ENCODE assay signal across 15 cellular contexts in genomic region chr12:31750747-31751039, GRCh38. TPM values are rescaled to one million over a fixed set of nuclear protein-coding genes. Genes with fewer than 3 reads are reported as not detected.
A peak's percentile ranks its signal among the peaks of the same experiment; 100 is the strongest.
DNase-seq lines count a peak whose midpoint lies in the region; ATAC-seq and TF ChIP-seq lines count a peak whose summit lies in the region.
"Had no signal": no experiment of that assay in that cellular context is flagged by ENCODE, and none has a peak within 500 bp of the region (broad histone marks: within the 10 kb centered on the region; RNA-seq: fewer than 3 reads in every experiment).

No MANE protein-coding gene starts in this region.

- no peak overlapping the region for H3K4me3 Mint-ChIP-seq in WTC11
- H3K4me3 Mint-ChIP-seq: effector memory CD8-positive, alpha-beta T cell had no signal

- no peak overlapping the region for H3K14ac ChIP-seq in mesenchymal stem cell (ENCODE audit: low read length in 2 of 2)

- no peaks in the 10 kb centered on the region for H3K9me2 ChIP-seq in MM.1S (replicated peaks; ENCODE audit: insufficient read depth, low read length)

- no peaks in the 10 kb centered on the region for H3K79me1 ChIP-seq in mesenchymal stem cell (replicated peaks; ENCODE audit: low read length, poor library complexity, severe bottlenecking)

- no peak overlapping the region for H3K4ac ChIP-seq in mesenchymal stem cell (ENCODE audit: low read depth in 1 of 2, low read length in 2 of 2)

- H3F3A ChIP-seq in MM.1S (ENCODE audit: insufficient read depth, low read length) = peaks cover 27% of the 10 kb centered on the region

- 54% methylated on average over 2 of the region's 2 CpGs for WGBS in mesenchymal stem cell
- WGBS in right lobe of liver (ENCODE audit: insufficient coverage, low coverage, low lambda C conversion rate, missing lambda C conversion rate) = 50% methylated on average over 2 of the region's 2 CpGs

- DNase-seq in AG04450 (ENCODE audit: low read depth, low spot score) (no peak), GM12864 (ENCODE audit: low read depth) (no peak), WTC11 (ENCODE audit: low spot score) (no peak), mesenchymal stem cell (no peak), MM.1S (no peak), ACHN (no peak), right lobe of liver (no peak)
- DNase-seq: activated gamma-delta T cell treated with Interleukin-2 at 50 U/mL for 16 hours; effector memory CD8-positive, alpha-beta T cell; NCI-H82; SHP77 treated with DMSO at 0.1 percent for 48 hours; stimulated activated CD4-positive, alpha-beta T cell treated with anti-CD3 and anti-CD28 coated beads, Interleukin-15, amount 100 ng/mL, for 24 hours had no signal

- H3K4me3 ChIP-seq in AG04450 (ENCODE audit: low read depth, low read length) = no peak overlapping the region
- H3K4me3 ChIP-seq in GM12864 (ENCODE audit: low read depth, low read length) = peak overlapping the region; percentile 49
- H3K4me3 ChIP-seq in mesenchymal stem cell (ENCODE audit: insufficient read depth in 1 of 2, low read depth in 1 of 2, low read length in 2 of 2) = no peak overlapping the region
- no peak overlapping the region for H3K4me3 ChIP-seq in MM.1S (ENCODE audit: low read length)
- no peak overlapping the region for H3K4me3 ChIP-seq in right lobe of liver
- H3K4me3 ChIP-seq: gastroesophageal sphincter, suprapubic skin had no signal

- H3K4me2 ChIP-seq in mesenchymal stem cell (ENCODE audit: low read length, poor library complexity, severe bottlenecking) (no peak overlapping the region), MM.1S (ENCODE audit: low read depth, low read length) (no peak overlapping the region)

- no peaks in the 10 kb centered on the region; the same call in 1 of the 2 replicates for H3K27me3 Mint-ChIP-seq in WTC11 (ENCODE audit: low read depth)
- H3K27me3 Mint-ChIP-seq: effector memory CD8-positive, alpha-beta T cell had no signal

- intact Hi-C loops in right lobe of liver (cut with DNase I) = no loop called here

- no peak overlapping the region for H4K8ac ChIP-seq in mesenchymal stem cell (ENCODE audit: low read length)

- H3K9ac ChIP-seq in mesenchymal stem cell (ENCODE audit: low read length) (no peak overlapping the region), MM.1S (ENCODE audit: low read length) (no peak overlapping the region)

- H3K27me3 ChIP-seq in AG04450 (ENCODE audit: control insufficient read depth, insufficient read depth, low read length) = no peaks in the 10 kb centered on the region
- no peaks in the 10 kb centered on the region for H3K27me3 ChIP-seq in mesenchymal stem cell (ENCODE audit: control insufficient read depth in 1 of 2, insufficient read depth in 1 of 2, low read length in 2 of 2)
- H3K27me3 ChIP-seq in MM.1S (replicated peaks; ENCODE audit: insufficient read depth, low read length) = no peaks in the 10 kb centered on the region
- no peaks in the 10 kb centered on the region for H3K27me3 ChIP-seq in right lobe of liver
- H3K27me3 ChIP-seq: gastroesophageal sphincter, suprapubic skin had no signal

- CTCF ChIA-PET in AG04450 (lab: Charles Lee) = no interaction called here
- CTCF ChIA-PET in WTC11 (lab: Charles Lee) = no interaction called here

- POLR2A ChIA-PET in AG04450 (lab: Yijun Ruan, JAX) = no interaction called here
- POLR2A ChIA-PET in WTC11 (lab: Charles Lee) = no interaction called here

- no peak for ATAC-seq in WTC11
- no peak for ATAC-seq in HG03025 (IDR thresholded peaks at IDR 0.05; ENCODE audit: low FRiP score, unreplicated experiment)
- no peak for ATAC-seq in right lobe of liver
- ATAC-seq: effector memory CD8-positive, alpha-beta T cell; gastroesophageal sphincter had no signal

- in situ Hi-C loops in ACHN (cut with HindIII; ENCODE audit: low pct_ligation_motif_present, low pct_unique_long_range_greater_than_20kb, low sequenced_read_pairs) = no loop called here

- H2BK15ac ChIP-seq in mesenchymal stem cell (ENCODE audit: low read depth, poor library complexity, severe bottlenecking) = no peak overlapping the region

- peaks cover 7% of the 10 kb centered on the region; the same call in 1 of the 2 replicates for H3K36me3 Mint-ChIP-seq in WTC11

- H3K4me1 Mint-ChIP-seq in WTC11 = peaks cover 46% of the 10 kb centered on the region

- H3K9me3 Mint-ChIP-seq in WTC11 = peaks cover 11% of the 10 kb centered on the region
- H3K9me3 Mint-ChIP-seq: effector memory CD8-positive, alpha-beta T cell had no signal

- H4K91ac ChIP-seq in mesenchymal stem cell (ENCODE audit: low read length) = no peak overlapping the region

- TF ChIP-seq CTCF in AG04450 (IDR thresholded peaks at IDR 0.05; ENCODE audit: low read depth, low read length) (no peak), GM12864 (IDR thresholded peaks at IDR 0.05; ENCODE audit: low read depth, low read length, missing control alignments) (no peak), WTC11 (IDR thresholded peaks at IDR 0.05) (no peak), MM.1S (IDR thresholded peaks at IDR 0.05; ENCODE audit: low read length) (no peak), right lobe of liver (IDR thresholded peaks at IDR 0.05) (no peak)

- peak overlapping the region; percentile 57 for H3K27ac ChIP-seq in AG04450 (ENCODE audit: low read depth, low read length)
- H3K27ac ChIP-seq in mesenchymal stem cell (ENCODE audit: low read length, poor library complexity, severe bottlenecking) = no peak overlapping the region
- H3K27ac ChIP-seq in MM.1S (ENCODE audit: low read length) = no peak overlapping the region
- no peak overlapping the region for H3K27ac ChIP-seq in right lobe of liver
- H3K27ac ChIP-seq: gastroesophageal sphincter, suprapubic skin had no signal

- H2BK12ac ChIP-seq in mesenchymal stem cell (ENCODE audit: low read length in 2 of 2) = peak overlapping the region; percentile 59 to 92

- H3K36me3 ChIP-seq in mesenchymal stem cell (ENCODE audit: control insufficient read depth in 1 of 2, insufficient read depth in 2 of 2, low read depth in 1 of 2, low read length in 2 of 2) = no peaks in the 10 kb centered on the region
- H3K36me3 ChIP-seq in MM.1S (replicated peaks; ENCODE audit: insufficient read depth, low read length) = no peaks in the 10 kb centered on the region
- no peaks in the 10 kb centered on the region for H3K36me3 ChIP-seq in right lobe of liver
- H3K36me3 ChIP-seq: gastroesophageal sphincter, suprapubic skin had no signal

- H3K23ac ChIP-seq in mesenchymal stem cell (ENCODE audit: low read length in 2 of 2) = no peak overlapping the region

- H2BK5ac ChIP-seq in mesenchymal stem cell (ENCODE audit: low read depth, low read length, poor library complexity, severe bottlenecking) = no peak overlapping the region

- H2AFZ ChIP-seq in mesenchymal stem cell (ENCODE audit: low read depth, low read length) (no peak overlapping the region), MM.1S (ENCODE audit: low read length) (no peak overlapping the region)

- peaks cover 4% of the 10 kb centered on the region; the same call in 1 of the 2 replicates for H3K9me3 ChIP-seq in AG04450 (ENCODE audit: control insufficient read depth, insufficient read depth, low read length)
- H3K9me3 ChIP-seq in mesenchymal stem cell (ENCODE audit: control insufficient read depth, low read length) = no peaks in the 10 kb centered on the region
- no peaks in the 10 kb centered on the region for H3K9me3 ChIP-seq in MM.1S (replicated peaks; ENCODE audit: insufficient read depth, low read length)
- peaks cover 0 to 6% (median 0%) of the 10 kb centered on the region in 4 donors for H3K9me3 ChIP-seq in right lobe of liver
- H3K9me3 ChIP-seq: gastroesophageal sphincter, suprapubic skin had no signal

- peak overlapping the region; percentile 17 for H2AK5ac ChIP-seq in mesenchymal stem cell (ENCODE audit: low read length, severe bottlenecking)

- H2BK120ac ChIP-seq in mesenchymal stem cell (ENCODE audit: low read depth, low read length) = no peak overlapping the region

- peak overlapping the region; percentile 5 to 37 for H3K18ac ChIP-seq in mesenchymal stem cell (ENCODE audit: low read depth in 1 of 2, low read length in 2 of 2)

- peaks cover 1% of the 10 kb centered on the region for H3K4me1 ChIP-seq in mesenchymal stem cell (ENCODE audit: control insufficient read depth, insufficient read depth, low read depth, low read length)
- H3K4me1 ChIP-seq in MM.1S (ENCODE audit: low read length) = peaks cover 30% of the 10 kb centered on the region
- peaks cover 0 to 27% (median 2%) of the 10 kb centered on the region in 4 donors for H3K4me1 ChIP-seq in right lobe of liver

- H4K20me1 ChIP-seq in MM.1S (ENCODE audit: insufficient read depth, low read length) = no peaks in the 10 kb centered on the region

- H3K27ac Mint-ChIP-seq in WTC11 = peak overlapping the region; percentile 68

- no peaks in the 10 kb centered on the region for H3K79me2 ChIP-seq in MM.1S (ENCODE audit: low read length)

- TF ChIP-seq POLR2A in right lobe of liver (IDR thresholded peaks at IDR 0.05) = no peak

TF ChIP-seq in WTC11, 78 proteins besides CTCF, POLR2A, EP300 and RAD21 (continues in another document):
- TF ChIP-seq TP53 (CRISPR knock-in tag; IDR thresholded peaks at IDR 0.05) (no peak), HMGA2 (CRISPR knock-in tag; IDR thresholded peaks at IDR 0.05) (no peak), OVOL2 (CRISPR knock-in tag; IDR thresholded peaks at IDR 0.05; ENCODE audit: borderline replicate concordance) (no peak), CREM (CRISPR knock-in tag; IDR thresholded peaks at IDR 0.05) (no peak), SP1 (CRISPR knock-in tag; conservative IDR thresholded peaks at IDR 0.05) (no peak), NR2C2 (CRISPR knock-in tag; IDR thresholded peaks at IDR 0.05) (no peak), CDX4 (CRISPR knock-in tag; IDR thresholded peaks at IDR 0.05; ENCODE audit: borderline replicate concordance) (no peak), ZSCAN18 (CRISPR knock-in tag; IDR thresholded peaks at IDR 0.05) (no peak)

RNA-seq across cellular contexts. Expression of gene AMN1, which starts 21.9 kb away (rescaled TPM):
- polyA plus RNA-seq in AG04450 (2011; rRNA removed) = 8.9 and 11.9 TPM in 2 replicates
- 2.9 and 4.3 TPM in 2 replicates for polyA minus RNA-seq in AG04450 (2011; rRNA and poly(A)+ RNA removed)
- total RNA-seq in WTC11 (2021) (8.9 to 12.1 TPM (median 10.1 TPM) in 3 replicates), right lobe of liver (1 to 10 TPM; 1.2 to 7.3 (median 2.8) TPM)
- 5.9 TPM for polyA plus RNA-seq in mesenchymal stem cell (2013, experiment 1 of 2)
- polyA plus RNA-seq in mesenchymal stem cell (2013, experiment 2 of 2) = 6.3 TPM
